ENCODE assay signal across 1 cellular context in the genomic region with DNA sequence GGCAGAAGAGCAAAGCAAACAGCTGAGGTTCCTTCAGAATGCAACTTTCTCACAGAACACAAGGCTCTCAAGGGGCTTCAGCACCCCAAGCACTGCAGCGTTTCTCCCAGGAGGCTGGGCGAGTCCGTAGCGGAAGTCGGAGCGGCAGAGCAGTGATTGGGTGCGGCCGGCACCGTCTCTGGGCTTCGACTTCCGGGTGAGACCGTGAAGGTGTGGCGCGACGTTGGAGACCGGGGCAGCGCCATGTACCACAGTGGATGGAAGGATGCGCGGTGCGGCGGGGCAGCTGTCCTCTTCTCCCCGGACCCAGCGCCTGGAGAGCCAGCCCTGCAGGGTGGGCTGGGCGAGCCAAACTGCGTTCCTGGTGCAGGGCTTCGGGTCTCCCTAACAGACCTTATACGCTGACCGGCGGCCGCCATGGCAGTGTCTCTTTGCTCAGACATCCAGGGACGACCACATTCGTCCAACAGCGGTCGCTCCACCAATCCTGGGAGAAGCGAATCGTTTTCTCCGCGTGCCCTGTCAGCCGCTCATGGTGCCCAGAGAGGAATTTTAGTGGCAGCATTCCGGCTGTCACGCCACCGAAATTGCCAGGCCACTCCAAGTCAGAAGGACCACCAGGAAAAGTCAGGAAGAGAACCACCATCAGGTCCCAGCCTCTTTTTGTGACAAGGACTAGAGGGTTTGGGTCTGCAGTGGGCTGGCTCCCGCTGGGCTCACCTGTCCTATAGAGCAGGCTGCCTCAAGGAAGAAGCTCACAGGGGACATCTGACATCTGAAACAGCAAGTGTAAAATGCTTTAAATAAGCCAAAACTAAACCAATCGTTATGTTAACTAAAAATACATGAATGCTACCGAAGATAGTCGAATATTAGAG.
A peak's percentile ranks its signal among the peaks of the same experiment; 100 is the strongest.
TF ChIP-seq lines count a peak whose summit lies in the region.

No MANE protein-coding gene starts in this region.

TF ChIP-seq in GM12878, 131 proteins besides CTCF, POLR2A, EP300 and RAD21 (continued from another document and continues in another):
- TF ChIP-seq, protein P1, sequence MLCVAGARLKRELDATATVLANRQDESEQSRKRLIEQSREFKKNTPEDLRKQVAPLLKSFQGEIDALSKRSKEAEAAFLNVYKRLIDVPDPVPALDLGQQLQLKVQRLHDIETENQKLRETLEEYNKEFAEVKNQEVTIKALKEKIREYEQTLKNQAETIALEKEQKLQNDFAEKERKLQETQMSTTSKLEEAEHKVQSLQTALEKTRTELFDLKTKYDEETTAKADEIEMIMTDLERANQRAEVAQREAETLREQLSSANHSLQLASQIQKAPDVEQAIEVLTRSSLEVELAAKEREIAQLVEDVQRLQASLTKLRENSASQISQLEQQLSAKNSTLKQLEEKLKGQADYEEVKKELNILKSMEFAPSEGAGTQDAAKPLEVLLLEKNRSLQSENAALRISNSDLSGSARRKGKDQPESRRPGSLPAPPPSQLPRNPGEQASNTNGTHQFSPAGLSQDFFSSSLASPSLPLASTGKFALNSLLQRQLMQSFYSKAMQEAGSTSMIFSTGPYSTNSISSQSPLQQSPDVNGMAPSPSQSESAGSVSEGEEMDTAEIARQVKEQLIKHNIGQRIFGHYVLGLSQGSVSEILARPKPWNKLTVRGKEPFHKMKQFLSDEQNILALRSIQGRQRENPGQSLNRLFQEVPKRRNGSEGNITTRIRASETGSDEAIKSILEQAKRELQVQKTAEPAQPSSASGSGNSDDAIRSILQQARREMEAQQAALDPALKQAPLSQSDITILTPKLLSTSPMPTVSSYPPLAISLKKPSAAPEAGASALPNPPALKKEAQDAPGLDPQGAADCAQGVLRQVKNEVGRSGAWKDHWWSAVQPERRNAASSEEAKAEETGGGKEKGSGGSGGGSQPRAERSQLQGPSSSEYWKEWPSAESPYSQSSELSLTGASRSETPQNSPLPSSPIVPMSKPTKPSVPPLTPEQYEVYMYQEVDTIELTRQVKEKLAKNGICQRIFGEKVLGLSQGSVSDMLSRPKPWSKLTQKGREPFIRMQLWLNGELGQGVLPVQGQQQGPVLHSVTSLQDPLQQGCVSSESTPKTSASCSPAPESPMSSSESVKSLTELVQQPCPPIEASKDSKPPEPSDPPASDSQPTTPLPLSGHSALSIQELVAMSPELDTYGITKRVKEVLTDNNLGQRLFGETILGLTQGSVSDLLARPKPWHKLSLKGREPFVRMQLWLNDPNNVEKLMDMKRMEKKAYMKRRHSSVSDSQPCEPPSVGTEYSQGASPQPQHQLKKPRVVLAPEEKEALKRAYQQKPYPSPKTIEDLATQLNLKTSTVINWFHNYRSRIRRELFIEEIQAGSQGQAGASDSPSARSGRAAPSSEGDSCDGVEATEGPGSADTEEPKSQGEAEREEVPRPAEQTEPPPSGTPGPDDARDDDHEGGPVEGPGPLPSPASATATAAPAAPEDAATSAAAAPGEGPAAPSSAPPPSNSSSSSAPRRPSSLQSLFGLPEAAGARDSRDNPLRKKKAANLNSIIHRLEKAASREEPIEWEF (IDR thresholded peaks at IDR 0.05; ENCODE audit: insufficient replicate concordance, low read depth, low read length) = no peak
- no peak for TF ChIP-seq FOXM1 (IDR thresholded peaks at IDR 0.05; ENCODE audit: low read depth, low read length)
- TF ChIP-seq, protein P2, sequence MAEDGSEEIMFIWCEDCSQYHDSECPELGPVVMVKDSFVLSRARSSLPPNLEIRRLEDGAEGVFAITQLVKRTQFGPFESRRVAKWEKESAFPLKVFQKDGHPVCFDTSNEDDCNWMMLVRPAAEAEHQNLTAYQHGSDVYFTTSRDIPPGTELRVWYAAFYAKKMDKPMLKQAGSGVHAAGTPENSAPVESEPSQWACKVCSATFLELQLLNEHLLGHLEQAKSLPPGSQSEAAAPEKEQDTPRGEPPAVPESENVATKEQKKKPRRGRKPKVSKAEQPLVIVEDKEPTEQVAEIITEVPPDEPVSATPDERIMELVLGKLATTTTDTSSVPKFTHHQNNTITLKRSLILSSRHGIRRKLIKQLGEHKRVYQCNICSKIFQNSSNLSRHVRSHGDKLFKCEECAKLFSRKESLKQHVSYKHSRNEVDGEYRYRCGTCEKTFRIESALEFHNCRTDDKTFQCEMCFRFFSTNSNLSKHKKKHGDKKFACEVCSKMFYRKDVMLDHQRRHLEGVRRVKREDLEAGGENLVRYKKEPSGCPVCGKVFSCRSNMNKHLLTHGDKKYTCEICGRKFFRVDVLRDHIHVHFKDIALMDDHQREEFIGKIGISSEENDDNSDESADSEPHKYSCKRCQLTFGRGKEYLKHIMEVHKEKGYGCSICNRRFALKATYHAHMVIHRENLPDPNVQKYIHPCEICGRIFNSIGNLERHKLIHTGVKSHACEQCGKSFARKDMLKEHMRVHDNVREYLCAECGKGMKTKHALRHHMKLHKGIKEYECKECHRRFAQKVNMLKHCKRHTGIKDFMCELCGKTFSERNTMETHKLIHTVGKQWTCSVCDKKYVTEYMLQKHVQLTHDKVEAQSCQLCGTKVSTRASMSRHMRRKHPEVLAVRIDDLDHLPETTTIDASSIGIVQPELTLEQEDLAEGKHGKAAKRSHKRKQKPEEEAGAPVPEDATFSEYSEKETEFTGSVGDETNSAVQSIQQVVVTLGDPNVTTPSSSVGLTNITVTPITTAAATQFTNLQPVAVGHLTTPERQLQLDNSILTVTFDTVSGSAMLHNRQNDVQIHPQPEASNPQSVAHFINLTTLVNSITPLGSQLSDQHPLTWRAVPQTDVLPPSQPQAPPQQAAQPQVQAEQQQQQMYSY (CRISPR knock-in tag; IDR thresholded peaks at IDR 0.05) = no peak
- TF ChIP-seq, protein P3, sequence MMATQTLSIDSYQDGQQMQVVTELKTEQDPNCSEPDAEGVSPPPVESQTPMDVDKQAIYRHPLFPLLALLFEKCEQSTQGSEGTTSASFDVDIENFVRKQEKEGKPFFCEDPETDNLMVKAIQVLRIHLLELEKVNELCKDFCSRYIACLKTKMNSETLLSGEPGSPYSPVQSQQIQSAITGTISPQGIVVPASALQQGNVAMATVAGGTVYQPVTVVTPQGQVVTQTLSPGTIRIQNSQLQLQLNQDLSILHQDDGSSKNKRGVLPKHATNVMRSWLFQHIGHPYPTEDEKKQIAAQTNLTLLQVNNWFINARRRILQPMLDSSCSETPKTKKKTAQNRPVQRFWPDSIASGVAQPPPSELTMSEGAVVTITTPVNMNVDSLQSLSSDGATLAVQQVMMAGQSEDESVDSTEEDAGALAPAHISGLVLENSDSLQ (IDR thresholded peaks at IDR 0.05) = no peak
- TF ChIP-seq ZSCAN29 (IDR thresholded peaks at IDR 0.05) = no peak
- TF ChIP-seq, protein P4, sequence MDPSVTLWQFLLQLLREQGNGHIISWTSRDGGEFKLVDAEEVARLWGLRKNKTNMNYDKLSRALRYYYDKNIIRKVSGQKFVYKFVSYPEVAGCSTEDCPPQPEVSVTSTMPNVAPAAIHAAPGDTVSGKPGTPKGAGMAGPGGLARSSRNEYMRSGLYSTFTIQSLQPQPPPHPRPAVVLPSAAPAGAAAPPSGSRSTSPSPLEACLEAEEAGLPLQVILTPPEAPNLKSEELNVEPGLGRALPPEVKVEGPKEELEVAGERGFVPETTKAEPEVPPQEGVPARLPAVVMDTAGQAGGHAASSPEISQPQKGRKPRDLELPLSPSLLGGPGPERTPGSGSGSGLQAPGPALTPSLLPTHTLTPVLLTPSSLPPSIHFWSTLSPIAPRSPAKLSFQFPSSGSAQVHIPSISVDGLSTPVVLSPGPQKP (IDR thresholded peaks at IDR 0.05; ENCODE audit: low read depth, low read length) = 0 out of 2 replicates have a peak, but pooled peaks have one; percentile 33
- peak; percentile 87 for TF ChIP-seq GABPA (IDR thresholded peaks at IDR 0.05; ENCODE audit: low read depth)
- TF ChIP-seq ZNF687 (IDR thresholded peaks at IDR 0.05) = peak; percentile 90
- no peak for TF ChIP-seq ZNF592 (IDR thresholded peaks at IDR 0.05)
- TF ChIP-seq YBX1 (IDR thresholded peaks at IDR 0.05) = no peak
- TF ChIP-seq CEBPZ (IDR thresholded peaks at IDR 0.05; ENCODE audit: low read depth, low read length) = no peak
- no peak for TF ChIP-seq STAT3 (IDR thresholded peaks at IDR 0.05; ENCODE audit: low read depth, low read length)
- TF ChIP-seq MAX (IDR thresholded peaks at IDR 0.05; ENCODE audit: low read depth, low read length) = no peak
- no peak for TF ChIP-seq CHD4 (IDR thresholded peaks at IDR 0.05)
- no peak for TF ChIP-seq MYC (IDR thresholded peaks at IDR 0.05; ENCODE audit: insufficient read depth, insufficient read length, insufficient replicate concordance, low read length, severe bottlenecking)
- TF ChIP-seq ZNF207 (IDR thresholded peaks at IDR 0.05; ENCODE audit: borderline replicate concordance) = no peak
- TF ChIP-seq ESRRA (IDR thresholded peaks at IDR 0.05; ENCODE audit: low read length) = no peak
- no peak for TF ChIP-seq WRNIP1 (IDR thresholded peaks at IDR 0.05; ENCODE audit: borderline replicate concordance, low read depth, low read length)
- 0 out of 2 replicates have a peak, but pooled peaks have one; percentile 6 for TF ChIP-seq ZNF24 (IDR thresholded peaks at IDR 0.05)
- no peak for TF ChIP-seq ZNF622 (IDR thresholded peaks at IDR 0.05)
